In the genomic region with DNA sequence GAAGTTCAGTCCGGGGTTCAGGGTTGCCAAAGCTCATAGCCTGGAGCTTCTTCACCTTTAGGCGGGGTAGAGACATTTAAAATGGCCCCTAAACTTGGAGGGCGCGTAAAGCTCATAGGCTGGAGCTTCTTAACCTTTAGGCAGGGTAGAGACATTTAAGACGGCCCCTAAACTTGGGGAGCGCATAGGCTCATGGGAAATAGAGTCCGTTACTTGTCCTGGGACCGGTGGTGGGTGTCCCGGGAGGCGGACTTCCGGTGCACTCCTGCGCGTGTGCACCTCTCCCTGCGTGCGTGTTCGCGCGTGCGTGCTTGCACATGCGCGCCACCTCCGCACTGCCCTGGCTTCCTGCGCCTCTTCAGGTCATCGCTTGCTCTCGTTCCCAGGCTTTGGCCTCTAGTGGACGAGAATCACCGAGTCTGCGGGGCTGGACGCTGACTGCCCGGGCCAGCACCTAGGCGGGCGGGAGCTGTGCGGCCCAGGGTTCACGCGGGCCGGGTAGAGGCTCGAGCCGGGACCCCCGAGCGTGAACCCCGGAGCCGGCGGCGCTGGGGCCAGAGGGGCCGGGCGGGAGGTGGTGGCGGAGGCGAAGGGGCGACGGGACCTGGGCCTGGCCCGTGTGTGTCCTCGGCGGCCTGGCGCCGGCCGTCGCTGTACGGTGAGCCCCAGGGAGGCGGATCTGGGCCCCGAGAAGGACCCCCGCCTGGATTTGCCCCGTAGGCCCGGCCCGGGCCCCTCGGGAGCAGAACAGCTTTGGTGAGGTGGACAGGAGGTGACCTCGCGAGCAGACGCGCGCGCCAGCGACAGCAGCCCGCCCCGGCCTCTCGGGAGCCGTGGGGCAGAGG, we compare ENCODE assay signal across 9 cellular contexts. TPM values are rescaled to one million over a fixed set of nuclear protein-coding genes. Genes with fewer than 3 reads are reported as not detected.
DNase-seq lines count a peak whose midpoint lies in the region; ATAC-seq, FAIRE-seq and TF ChIP-seq lines count a peak whose summit lies in the region.
"Not testable (repeated sequence)": the region's sequence is repeated elsewhere in the genome, so short reads cannot be mapped to it uniquely, and the experiment has no call there.
"Had no signal": no experiment of that assay in that cellular context is flagged by ENCODE, and none has a peak within 500 bp of the region (broad histone marks: within the 10 kb centered on the region; RNA-seq: fewer than 3 reads in every experiment).

No MANE protein-coding gene starts in this region.

- H3K27me3 ChIP-seq in WERI-Rb-1 (ENCODE audit: insufficient read depth, low read depth, severe bottlenecking); bronchial epithelial cell (ENCODE audit: control insufficient read depth, insufficient read depth, low read length): not testable (repeated sequence)

- DNase-seq in AG08395 (ENCODE audit: low spot score) (peak; percentile 91), NCI-H2196 (lab: John Stamatoyannopoulos, UW; ENCODE audit: unreplicated experiment) (peak; percentile 96), WERI-Rb-1 (peak; percentile 98), bronchial epithelial cell (ENCODE audit: low read depth) (peak; percentile 94), immature natural killer cell (peak; percentile 93 to 94 (median 93)), smooth muscle cell of the brain vasculature (ENCODE audit: low read depth, low spot score) (peak; percentile 95)

- H3K27ac ChIP-seq in WERI-Rb-1 = peak overlapping the region; percentile 84

- not testable (repeated sequence) for H3K9me3 ChIP-seq in WERI-Rb-1 (ENCODE audit: severe bottlenecking)

- FAIRE-seq in bronchial epithelial cell (lab: Jason Lieb, UNC) = not testable (repeated sequence)

- peak overlapping the region; percentile 61 for H3K4me3 ChIP-seq in WERI-Rb-1 (ENCODE audit: low read depth, low read length)
- H3K4me3 ChIP-seq in bronchial epithelial cell (ENCODE audit: low read depth, low read length) = peak overlapping the region; percentile 68

- H3K36me3 Mint-ChIP-seq in immature natural killer cell = not testable (repeated sequence)

- peak overlapping the region; percentile 88 to 91 (median 89) for H3K4me3 Mint-ChIP-seq in immature natural killer cell

- not testable (repeated sequence) for H3K36me3 ChIP-seq in WERI-Rb-1; bronchial epithelial cell (ENCODE audit: control insufficient read depth, insufficient read depth, low read length)

- ATAC-seq in GM18873 (IDR thresholded peaks at IDR 0.05; ENCODE audit: low FRiP score, unreplicated experiment) (peak; percentile 97), HG03135 (IDR thresholded peaks at IDR 0.05; ENCODE audit: unreplicated experiment) (peak; percentile 99)

- H3K4me1 Mint-ChIP-seq in immature natural killer cell = peaks cover 18 to 27% of the 10 kb centered on the region in 2 donors

- TF ChIP-seq CTCF in WERI-Rb-1 (IDR thresholded peaks at IDR 0.05; ENCODE audit: low read depth, low read length) (peak; percentile 35; the same call in 1 of the 2 replicates), bronchial epithelial cell (IDR thresholded peaks at IDR 0.05; ENCODE audit: insufficient read depth, low read length, severe bottlenecking) (peak; percentile 25)

- H3K27me3 Mint-ChIP-seq in immature natural killer cell (ENCODE audit: low read depth in 3 of 3) = not testable (repeated sequence)

- H3K9me3 Mint-ChIP-seq in immature natural killer cell = not testable (repeated sequence)

- H3K27ac Mint-ChIP-seq in immature natural killer cell = peak overlapping the region; percentile 51 to 88 (median 84)

RNA-seq across cellular contexts. Expression of a gene that starts 7.5 kb away (rescaled TPM):
- under 0.01 TPM in 1 of 2 replicates, not detected in the other for total RNA-seq in bronchial epithelial cell
- polyA plus RNA-seq in immature natural killer cell = under 1 TPM in 1 of 3 donors, not detected in 2; 0.97 TPM
- total RNA-seq: T-helper 1 cell treated with Interleukin-12 subunit alpha and Interleukin-12 subunit beta and Interleukin-4 antibody, amounts not matched to agents 30 ng/mL and 1 ng/mL, for 36 hours had no signal

RNA-seq across cellular contexts. Expression of a gene that starts 32.4 kb away (rescaled TPM):
- 14.7 and 18.2 TPM in 2 replicates for total RNA-seq in bronchial epithelial cell
- polyA plus RNA-seq in immature natural killer cell = 10 to 100 TPM; 13.2 to 20.2 (median 17.2) TPM

Comparison
In these comparisons a context has a peak if more than half of its experiments do, and no peak if none do; other contexts are left out.
1. Peak in every context shown above with its lines: DNase-seq, ATAC-seq, H3K4me3 ChIP-seq and H3K27ac ChIP-seq.